11 cellular contexts compared by ENCODE assay signal in genomic region chr3:51622868-51623267, GRCh38. TPM values are rescaled to one million over a fixed set of nuclear protein-coding genes. Genes with fewer than 3 reads are reported as not detected.
DNase-seq lines count a peak whose midpoint lies in the region; TF ChIP-seq lines count a peak whose summit lies in the region.
"Had no signal": no experiment of that assay in that cellular context is flagged by ENCODE, and none has a peak within 500 bp of the region (broad histone marks: within the 10 kb centered on the region; RNA-seq: fewer than 3 reads in every experiment).

No MANE protein-coding gene starts in this region.

- H4K20me1 ChIP-seq in osteoblast (ENCODE audit: insufficient read depth, low read length) = peaks cover 41% of the 10 kb centered on the region

- H3K27ac ChIP-seq in osteoblast (ENCODE audit: low read depth, low read length) = no peak overlapping the region
- H3K27ac ChIP-seq: RWPE1 had no signal

- peak; percentile 89 for DNase-seq in DMS 273 treated with DMSO at 0.1 percent for 48 hours (lab: John Stamatoyannopoulos, UW)
- peak; percentile 85 for DNase-seq in NCI-H2171 treated with DMSO at 0.1 percent for 48 hours (lab: John Stamatoyannopoulos, UW)
- peak; percentile 55 for DNase-seq in epidermal melanocyte (ENCODE audit: insufficient read length, low spot score)
- peak in 9 of 10 donors; percentile 15 to 92 (median 61) for DNase-seq in posterior cingulate gyrus
- no peak for DNase-seq in osteoblast (ENCODE audit: insufficient read length, low spot score, missing footprints)
- no peak for DNase-seq in NCI-H1105 (lab: John Stamatoyannopoulos, UW)
- DNase-seq in SKM-1 (lab: John Stamatoyannopoulos, UW; ENCODE audit: unreplicated experiment) = no peak
- DNase-seq in HuH-7 (ENCODE audit: low spot score) = no peak
- DNase-seq: activated T-cell treated with anti-CD3 and anti-CD28 coated beads, Interleukin-2, amount 50 U/mL, for 24 hours; DMS79 treated with DMSO at 0.1 percent for 48 hours had no signal

- no peak for TF ChIP-seq CTCF in osteoblast (IDR thresholded peaks at IDR 0.05; ENCODE audit: extremely low read depth, low read depth, low read length)

- no peak overlapping the region for H3K4me3 ChIP-seq in osteoblast (ENCODE audit: insufficient read depth, low read length)

- peaks cover 6% of the 10 kb centered on the region for H3K36me3 ChIP-seq in osteoblast (ENCODE audit: insufficient read depth, low read length)

- H3K4me2 ChIP-seq in osteoblast (ENCODE audit: insufficient read depth, low read length) = no peak overlapping the region

- intact Hi-C loops in posterior cingulate gyrus (cut with DNase I) = no loop called here

- no peaks in the 10 kb centered on the region for H3K27me3 ChIP-seq in osteoblast (ENCODE audit: insufficient read depth, low read length)

- peaks cover 57% of the 10 kb centered on the region for H3K79me2 ChIP-seq in osteoblast (ENCODE audit: insufficient read depth, low read length)

- no peak overlapping the region for H2AFZ ChIP-seq in osteoblast (ENCODE audit: low read length)

- H3K4me1 ChIP-seq in osteoblast (ENCODE audit: insufficient read depth, low read length) = peaks cover 25% of the 10 kb centered on the region

- H3K9me3 ChIP-seq in osteoblast (ENCODE audit: low read depth, low read length) = no peaks in the 10 kb centered on the region

RNA-seq across cellular contexts. Expression of gene TEX264, which starts 48.2 kb away (rescaled TPM):
- total RNA-seq in osteoblast = 55.4 and 56.1 TPM in 2 replicates

Comparison
In these comparisons a context has a peak if more than half of its experiments do, and no peak if none do; other contexts are left out.
1. DNase-seq: peak in DMS 273 treated with DMSO at 0.1 percent for 48 hours (single experiment), NCI-H2171 treated with DMSO at 0.1 percent for 48 hours (single experiment), epidermal melanocyte (single experiment) and posterior cingulate gyrus (9 of 10); none in osteoblast (single experiment), NCI-H1105 (single experiment), SKM-1 (single experiment) and HuH-7 (single experiment).